11 cellular contexts compared by ENCODE assay signal in the genomic region with DNA sequence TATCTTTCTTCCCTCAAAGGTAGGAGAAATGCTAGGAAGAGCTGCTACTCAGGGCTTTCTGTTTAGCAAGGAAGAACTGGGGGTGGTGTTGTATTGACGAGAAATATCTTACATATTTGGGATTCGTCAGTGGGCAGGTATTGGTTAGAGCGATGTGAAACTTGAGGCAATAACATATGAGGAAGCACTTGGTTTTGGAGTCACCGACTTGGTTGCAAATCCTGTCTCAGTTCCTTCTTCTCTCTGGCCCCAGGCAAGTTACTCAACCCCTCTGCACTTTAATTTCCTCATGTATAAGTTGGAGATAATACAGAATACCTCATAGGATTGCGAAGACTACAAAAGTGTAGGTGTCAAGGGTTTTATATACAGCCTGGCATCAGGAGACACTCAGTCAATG. TPM values are rescaled to one million over a fixed set of nuclear protein-coding genes. Genes with fewer than 3 reads are reported as not detected.
DNase-seq lines count a peak whose midpoint lies in the region; ATAC-seq and TF ChIP-seq lines count a peak whose summit lies in the region.
"Had no signal": no experiment of that assay in that cellular context is flagged by ENCODE, and none has a peak within 500 bp of the region (broad histone marks: within the 10 kb centered on the region; RNA-seq: fewer than 3 reads in every experiment).

No MANE protein-coding gene starts in this region.

- no peaks in the 10 kb centered on the region for H3K36me3 Mint-ChIP-seq in mesothelial cell of epicardium
- no peaks in the 10 kb centered on the region for H3K36me3 Mint-ChIP-seq in natural killer cell treated with Interleukin-12 subunit alpha and Interleukin-12 subunit beta and Interleukin-15 and Interleukin-18, amount 100 ng/mL, for 72 hours

- H3K27ac Mint-ChIP-seq in mesothelial cell of epicardium = no peak overlapping the region
- no peak overlapping the region for H3K27ac Mint-ChIP-seq in stimulated activated naive CD8-positive, alpha-beta T cell treated with anti-CD3 and anti-CD28 coated beads, Interleukin-15, amount 100 ng/mL, for 72 hours
- no peak overlapping the region for H3K27ac Mint-ChIP-seq in natural killer cell treated with Interleukin-12 subunit alpha and Interleukin-12 subunit beta and Interleukin-15 and Interleukin-18, amount 100 ng/mL, for 72 hours
- H3K27ac Mint-ChIP-seq: nephron progenitor cell had no signal

- no peaks in the 10 kb centered on the region for H3K27me3 Mint-ChIP-seq in mesothelial cell of epicardium (ENCODE audit: low read depth)
- H3K27me3 Mint-ChIP-seq in stimulated activated naive CD8-positive, alpha-beta T cell treated with anti-CD3 and anti-CD28 coated beads, Interleukin-15, amount 100 ng/mL, for 72 hours = no peaks in the 10 kb centered on the region
- peaks cover 0 to 6% of the 10 kb centered on the region in 2 donors for H3K27me3 Mint-ChIP-seq in natural killer cell treated with Interleukin-12 subunit alpha and Interleukin-12 subunit beta and Interleukin-15 and Interleukin-18, amount 100 ng/mL, for 72 hours

- intact Hi-C loops in mucosa of descending colon (cut with DNase I, micrococcal nuclease) = no loop called here

- peak overlapping the region; percentile 86 for H3K4me2 ChIP-seq in OCI-LY3 (ENCODE audit: low read length)

- H3K9me3 Mint-ChIP-seq in mesothelial cell of epicardium = no peaks in the 10 kb centered on the region
- H3K9me3 Mint-ChIP-seq in stimulated activated naive CD8-positive, alpha-beta T cell treated with anti-CD3 and anti-CD28 coated beads, Interleukin-15, amount 100 ng/mL, for 72 hours = no peaks in the 10 kb centered on the region
- no peaks in the 10 kb centered on the region for H3K9me3 Mint-ChIP-seq in natural killer cell treated with Interleukin-12 subunit alpha and Interleukin-12 subunit beta and Interleukin-15 and Interleukin-18, amount 100 ng/mL, for 72 hours
- H3K9me3 Mint-ChIP-seq: nephron progenitor cell had no signal

- no peaks in the 10 kb centered on the region for H3K27me3 ChIP-seq in OCI-LY3 (ENCODE audit: low read depth, low read length)
- H3K27me3 ChIP-seq: gastrocnemius medialis had no signal

- peak; percentile 82 for ATAC-seq in GM18867 (IDR thresholded peaks at IDR 0.05; ENCODE audit: unreplicated experiment)
- ATAC-seq in HG02938 (IDR thresholded peaks at IDR 0.05; ENCODE audit: unreplicated experiment) = peak; percentile 94
- ATAC-seq in mucosa of descending colon = peak; percentile 40
- no peak for ATAC-seq in stimulated activated naive CD8-positive, alpha-beta T cell treated with anti-CD3 and anti-CD28 coated beads, Interleukin-15, amount 100 ng/mL, for 72 hours
- ATAC-seq in natural killer cell treated with Interleukin-12 subunit alpha and Interleukin-12 subunit beta and Interleukin-15 and Interleukin-18, amount 100 ng/mL, for 72 hours = no peak

- DNase-seq in mucosa of descending colon (no peak), mesothelial cell of epicardium (ENCODE audit: low spot score in 2 of 2, unreplicated experiment in 2 of 2) (no peak), NCI-H510A treated with DMSO at 0.1 percent for 48 hours (lab: John Stamatoyannopoulos, UW) (no peak)
- DNase-seq in stimulated activated naive CD8-positive, alpha-beta T cell treated with anti-CD3 and anti-CD28 coated beads, Interleukin-15, amount 100 ng/mL, for 72 hours = no peak
- no peak for DNase-seq in natural killer cell treated with Interleukin-12 subunit alpha and Interleukin-12 subunit beta and Interleukin-15 and Interleukin-18, amount 100 ng/mL, for 72 hours (ENCODE audit: low spot score)
- DNase-seq: NCI-H345, nephron progenitor cell had no signal

- H4K20me1 ChIP-seq in OCI-LY3 (ENCODE audit: insufficient read depth, low read length) = no peaks in the 10 kb centered on the region

- H3K4me1 ChIP-seq in OCI-LY3 (ENCODE audit: low read length) (peaks cover 41% of the 10 kb centered on the region), mucosa of descending colon (ENCODE audit: low read depth) (peaks cover 4% of the 10 kb centered on the region)

- H3K9me3 ChIP-seq in OCI-LY3 (ENCODE audit: insufficient read depth, low read length) (no peaks in the 10 kb centered on the region), mucosa of descending colon (no peaks in the 10 kb centered on the region)
- H3K9me3 ChIP-seq: gastrocnemius medialis had no signal

- H3K79me2 ChIP-seq in OCI-LY3 (ENCODE audit: low read length) = no peaks in the 10 kb centered on the region

- peak overlapping the region; percentile 47; the same call in 1 of the 2 replicates for H3K9ac ChIP-seq in OCI-LY3 (ENCODE audit: low read length)

- H3K4me3 ChIP-seq in OCI-LY3 (ENCODE audit: low read length) = peak overlapping the region; percentile 69
- no peak overlapping the region for H3K4me3 ChIP-seq in mucosa of descending colon
- H3K4me3 ChIP-seq: gastrocnemius medialis had no signal

- peak overlapping the region; percentile 66 for H3K27ac ChIP-seq in OCI-LY3 (ENCODE audit: low read length)

- TF ChIP-seq CTCF in OCI-LY3 (IDR thresholded peaks at IDR 0.05; ENCODE audit: low read depth, low read length) (no peak), mucosa of descending colon (IDR thresholded peaks at IDR 0.05) (no peak), mesothelial cell of epicardium (IDR thresholded peaks at IDR 0.05; ENCODE audit: unreplicated experiment) (no peak)

- H3K4me3 Mint-ChIP-seq in mesothelial cell of epicardium = no peak overlapping the region
- no peak overlapping the region for H3K4me3 Mint-ChIP-seq in stimulated activated naive CD8-positive, alpha-beta T cell treated with anti-CD3 and anti-CD28 coated beads, Interleukin-15, amount 100 ng/mL, for 72 hours
- H3K4me3 Mint-ChIP-seq in natural killer cell treated with Interleukin-12 subunit alpha and Interleukin-12 subunit beta and Interleukin-15 and Interleukin-18, amount 100 ng/mL, for 72 hours = no peak overlapping the region
- H3K4me3 Mint-ChIP-seq: nephron progenitor cell had no signal

- H2AFZ ChIP-seq in OCI-LY3 (ENCODE audit: low read depth, low read length) = no peak overlapping the region

- H3K36me3 ChIP-seq in OCI-LY3 (replicated peaks; ENCODE audit: low read depth, low read length) (no peaks in the 10 kb centered on the region), mucosa of descending colon (ENCODE audit: low read depth) (no peaks in the 10 kb centered on the region)
- H3K36me3 ChIP-seq: gastrocnemius medialis had no signal

- peaks cover 2% of the 10 kb centered on the region for H3K4me1 Mint-ChIP-seq in mesothelial cell of epicardium
- no peaks in the 10 kb centered on the region for H3K4me1 Mint-ChIP-seq in stimulated activated naive CD8-positive, alpha-beta T cell treated with anti-CD3 and anti-CD28 coated beads, Interleukin-15, amount 100 ng/mL, for 72 hours
- H3K4me1 Mint-ChIP-seq in natural killer cell treated with Interleukin-12 subunit alpha and Interleukin-12 subunit beta and Interleukin-15 and Interleukin-18, amount 100 ng/mL, for 72 hours (ENCODE audit: low read depth in 2 of 2) = no peaks in the 10 kb centered on the region

RNA-seq across cellular contexts. Expression of a gene that starts 34.1 kb away (rescaled TPM):
- 10 to 100 TPM; 16.7 to 43.3 (median 26.4) TPM for total RNA-seq in mucosa of descending colon
- total RNA-seq in mesothelial cell of epicardium = 0.18 to 0.35 TPM in 2 of 3 replicates, not detected in the other
- total RNA-seq in natural killer cell treated with Interleukin-12 subunit alpha and Interleukin-12 subunit beta and Interleukin-15 and Interleukin-18, amount 100 ng/mL, for 72 hours = 1 to 10 TPM in 1 of 2 donors, under 1 TPM in 1; 0.93 to 2.1 TPM

Comparison
In these comparisons a context has a peak if more than half of its experiments do, and no peak if none do; other contexts are left out.
1. ATAC-seq: peak in GM18867 (single experiment), HG02938 (single experiment) and mucosa of descending colon (single experiment); none in stimulated activated naive CD8-positive, alpha-beta T cell treated with anti-CD3 and anti-CD28 coated beads, Interleukin-15, amount 100 ng/mL, for 72 hours (single experiment) and natural killer cell treated with Interleukin-12 subunit alpha and Interleukin-12 subunit beta and Interleukin-15 and Interleukin-18, amount 100 ng/mL, for 72 hours (0 of 2).
2. RNA of a gene that starts 34.1 kb away (total RNA-seq): 16.7 to 43.3 TPM in mucosa of descending colon; 0.93 to 2.1 TPM in natural killer cell treated with Interleukin-12 subunit alpha and Interleukin-12 subunit beta and Interleukin-15 and Interleukin-18, amount 100 ng/mL, for 72 hours and 0.18 to 0.35 TPM in mesothelial cell of epicardium; every median in the first group is over 4 times any median in the second.